In the genomic region with DNA sequence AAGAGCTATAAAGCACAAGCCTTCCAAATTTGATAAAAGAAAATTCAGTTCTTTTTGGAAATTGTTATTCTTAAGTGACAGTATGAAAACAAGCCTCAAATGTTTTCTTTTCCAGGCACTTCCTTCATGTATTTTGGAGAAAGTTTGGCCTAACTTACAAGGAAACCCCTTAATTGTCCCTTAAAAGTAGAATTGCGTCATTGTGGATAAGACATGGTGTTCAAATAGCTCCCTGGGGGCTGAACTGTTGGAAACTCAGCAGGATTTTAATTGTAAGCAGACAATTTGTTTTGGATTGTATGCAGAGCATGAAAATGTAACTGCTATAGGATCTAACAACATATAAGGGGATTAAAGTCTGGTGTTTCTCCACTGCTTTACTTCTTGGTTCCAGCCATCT, we compare ENCODE assay signal across 1 cellular context.
TF ChIP-seq lines count a peak whose summit lies in the region.

No MANE protein-coding gene starts in this region.

TF ChIP-seq in HEK293, 187 proteins besides CTCF, POLR2A, EP300 and RAD21 (continued from another document and continues in another):
- TF ChIP-seq, protein P1, sequence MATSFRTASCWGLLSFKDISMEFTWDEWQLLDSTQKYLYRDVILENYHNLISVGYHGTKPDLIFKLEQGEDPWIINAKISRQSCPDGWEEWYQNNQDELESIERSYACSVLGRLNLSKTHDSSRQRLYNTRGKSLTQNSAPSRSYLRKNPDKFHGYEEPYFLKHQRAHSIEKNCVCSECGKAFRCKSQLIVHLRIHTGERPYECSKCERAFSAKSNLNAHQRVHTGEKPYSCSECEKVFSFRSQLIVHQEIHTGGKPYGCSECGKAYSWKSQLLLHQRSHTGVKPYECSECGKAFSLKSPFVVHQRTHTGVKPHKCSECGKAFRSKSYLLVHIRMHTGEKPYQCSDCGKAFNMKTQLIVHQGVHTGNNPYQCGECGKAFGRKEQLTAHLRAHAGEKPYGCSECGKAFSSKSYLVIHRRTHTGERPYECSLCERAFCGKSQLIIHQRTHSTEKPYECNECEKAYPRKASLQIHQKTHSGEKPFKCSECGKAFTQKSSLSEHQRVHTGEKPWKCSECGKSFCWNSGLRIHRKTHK (tag by site-specific recombination; IDR thresholded peaks at IDR 0.05) = no peak
- TF ChIP-seq, protein P2, sequence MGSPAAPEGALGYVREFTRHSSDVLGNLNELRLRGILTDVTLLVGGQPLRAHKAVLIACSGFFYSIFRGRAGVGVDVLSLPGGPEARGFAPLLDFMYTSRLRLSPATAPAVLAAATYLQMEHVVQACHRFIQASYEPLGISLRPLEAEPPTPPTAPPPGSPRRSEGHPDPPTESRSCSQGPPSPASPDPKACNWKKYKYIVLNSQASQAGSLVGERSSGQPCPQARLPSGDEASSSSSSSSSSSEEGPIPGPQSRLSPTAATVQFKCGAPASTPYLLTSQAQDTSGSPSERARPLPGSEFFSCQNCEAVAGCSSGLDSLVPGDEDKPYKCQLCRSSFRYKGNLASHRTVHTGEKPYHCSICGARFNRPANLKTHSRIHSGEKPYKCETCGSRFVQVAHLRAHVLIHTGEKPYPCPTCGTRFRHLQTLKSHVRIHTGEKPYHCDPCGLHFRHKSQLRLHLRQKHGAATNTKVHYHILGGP (tag by site-specific recombination; IDR thresholded peaks at IDR 0.05) = peak; percentile 64
- TF ChIP-seq KLF7 (tag by site-specific recombination; IDR thresholded peaks at IDR 0.05; ENCODE audit: borderline replicate concordance) (no peak), KLF1 (tag by site-specific recombination; IDR thresholded peaks at IDR 0.05) (no peak), ZNF366 (tag by site-specific recombination; conservative IDR thresholded peaks at IDR 0.05) (peak; percentile 74), ZNF114 (tag by site-specific recombination; IDR thresholded peaks at IDR 0.05) (no peak), ZNF211 (tag by site-specific recombination; IDR thresholded peaks at IDR 0.05; ENCODE audit: low read depth) (no peak), OSR2 (tag by site-specific recombination; IDR thresholded peaks at IDR 0.05) (peak; percentile 84), ZNF175 (tag by site-specific recombination; IDR thresholded peaks at IDR 0.05) (no peak), WT1 (tag by site-specific recombination; IDR thresholded peaks at IDR 0.05) (peak; percentile 88), ZNF169 (tag by site-specific recombination; IDR thresholded peaks at IDR 0.05) (no peak), ZNF184 (tag by site-specific recombination; IDR thresholded peaks at IDR 0.05) (0 out of 2 replicates have a peak, but pooled peaks have one; percentile 51), ZNF621 (tag by site-specific recombination; IDR thresholded peaks at IDR 0.05) (no peak), ZNF155 (tag by site-specific recombination; IDR thresholded peaks at IDR 0.05) (no peak), ZNF623 (tag by site-specific recombination; IDR thresholded peaks at IDR 0.05) (no peak), SCRT1 (tag by site-specific recombination; IDR thresholded peaks at IDR 0.05; ENCODE audit: borderline replicate concordance) (no peak; the same call in 1 of the 2 replicates), TCF7L2 (IDR thresholded peaks at IDR 0.05; ENCODE audit: borderline replicate concordance, low read depth, low read length) (peak; percentile 66; the same call in 1 of the 2 replicates), ZSCAN23 (tag by site-specific recombination; IDR thresholded peaks at IDR 0.05) (peak; percentile 44; the same call in 1 of the 2 replicates), ZNF423 (tag by site-specific recombination; IDR thresholded peaks at IDR 0.05) (peak; percentile 68), ZSCAN30 (tag by site-specific recombination; IDR thresholded peaks at IDR 0.05) (peak; percentile 75), ZNF529 (tag by site-specific recombination; IDR thresholded peaks at IDR 0.05; ENCODE audit: insufficient replicate concordance) (peak; percentile 30), PRDM1 (tag by site-specific recombination; IDR thresholded peaks at IDR 0.05) (no peak), ZNF10 (tag by site-specific recombination; IDR thresholded peaks at IDR 0.05) (peak; percentile 46; the same call in 1 of the 2 replicates), HOXC10 (CRISPR knock-in tag; IDR thresholded peaks at IDR 0.05) (no peak), IKZF3 (tag by site-specific recombination; IDR thresholded peaks at IDR 0.05) (peak; percentile 58; the same call in 1 of the 2 replicates), OVOL3 (tag by site-specific recombination; IDR thresholded peaks at IDR 0.05) (peak; percentile 65; the same call in 1 of the 2 replicates), FEZF1 (tag by site-specific recombination; IDR thresholded peaks at IDR 0.05) (peak; percentile 79), BCL11A (tag by site-specific recombination; IDR thresholded peaks at IDR 0.05; ENCODE audit: low read depth) (0 out of 2 replicates have a peak, but pooled peaks have one; percentile 40), ZNF76 (tag by site-specific recombination; IDR thresholded peaks at IDR 0.05; ENCODE audit: borderline replicate concordance, low read depth) (peak; percentile 37; the same call in 1 of the 2 replicates), GLIS1 (tag by site-specific recombination; IDR thresholded peaks at IDR 0.05) (0 out of 2 replicates have a peak, but pooled peaks have one; percentile 39), ZNF660 (tag by site-specific recombination; IDR thresholded peaks at IDR 0.05) (0 out of 2 replicates have a peak, but pooled peaks have one; percentile 25), ZNF747 (tag by site-specific recombination; IDR thresholded peaks at IDR 0.05) (no peak), ZXDB (tag by site-specific recombination; IDR thresholded peaks at IDR 0.05) (peak; percentile 71; the same call in 1 of the 2 replicates), MEIS1 (CRISPR knock-in tag; IDR thresholded peaks at IDR 0.05; ENCODE audit: borderline replicate concordance) (no peak), ZNF335 (tag by site-specific recombination; conservative IDR thresholded peaks at IDR 0.05) (0 out of 2 replicates have a peak, but pooled peaks have one; percentile 40), GLIS2 (tag by site-specific recombination; IDR thresholded peaks at IDR 0.05) (no peak), ZNF2 (tag by site-specific recombination; IDR thresholded peaks at IDR 0.05) (peak; percentile 69; the same call in 1 of the 2 replicates), ZNF221 (tag by site-specific recombination; IDR thresholded peaks at IDR 0.05; ENCODE audit: borderline replicate concordance) (no peak), GLI2 (tag by site-specific recombination; IDR thresholded peaks at IDR 0.05; ENCODE audit: borderline replicate concordance, low read depth) (peak; percentile 90), ZNF654 (tag by site-specific recombination; IDR thresholded peaks at IDR 0.05; ENCODE audit: low read depth) (no peak), ZNF776 (tag by site-specific recombination; IDR thresholded peaks at IDR 0.05; ENCODE audit: borderline replicate concordance) (no peak), ZNF658 (tag by site-specific recombination; IDR thresholded peaks at IDR 0.05) (no peak), ZBTB17 (tag by site-specific recombination; IDR thresholded peaks at IDR 0.05) (peak; percentile 67), REPIN1 (tag by site-specific recombination; IDR thresholded peaks at IDR 0.05; ENCODE audit: low read depth) (no peak), ZNF585B (tag by site-specific recombination; IDR thresholded peaks at IDR 0.05) (no peak)
- TF ChIP-seq, protein P3, sequence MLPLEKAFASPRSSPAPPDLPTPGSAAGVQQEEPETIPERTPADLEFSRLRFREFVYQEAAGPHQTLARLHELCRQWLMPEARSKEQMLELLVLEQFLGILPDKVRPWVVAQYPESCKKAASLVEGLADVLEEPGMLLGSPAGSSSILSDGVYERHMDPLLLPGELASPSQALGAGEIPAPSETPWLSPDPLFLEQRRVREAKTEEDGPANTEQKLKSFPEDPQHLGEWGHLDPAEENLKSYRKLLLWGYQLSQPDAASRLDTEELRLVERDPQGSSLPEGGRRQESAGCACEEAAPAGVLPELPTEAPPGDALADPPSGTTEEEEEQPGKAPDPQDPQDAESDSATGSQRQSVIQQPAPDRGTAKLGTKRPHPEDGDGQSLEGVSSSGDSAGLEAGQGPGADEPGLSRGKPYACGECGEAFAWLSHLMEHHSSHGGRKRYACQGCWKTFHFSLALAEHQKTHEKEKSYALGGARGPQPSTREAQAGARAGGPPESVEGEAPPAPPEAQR (tag by site-specific recombination; IDR thresholded peaks at IDR 0.05) = no peak
- TF ChIP-seq, protein P4, sequence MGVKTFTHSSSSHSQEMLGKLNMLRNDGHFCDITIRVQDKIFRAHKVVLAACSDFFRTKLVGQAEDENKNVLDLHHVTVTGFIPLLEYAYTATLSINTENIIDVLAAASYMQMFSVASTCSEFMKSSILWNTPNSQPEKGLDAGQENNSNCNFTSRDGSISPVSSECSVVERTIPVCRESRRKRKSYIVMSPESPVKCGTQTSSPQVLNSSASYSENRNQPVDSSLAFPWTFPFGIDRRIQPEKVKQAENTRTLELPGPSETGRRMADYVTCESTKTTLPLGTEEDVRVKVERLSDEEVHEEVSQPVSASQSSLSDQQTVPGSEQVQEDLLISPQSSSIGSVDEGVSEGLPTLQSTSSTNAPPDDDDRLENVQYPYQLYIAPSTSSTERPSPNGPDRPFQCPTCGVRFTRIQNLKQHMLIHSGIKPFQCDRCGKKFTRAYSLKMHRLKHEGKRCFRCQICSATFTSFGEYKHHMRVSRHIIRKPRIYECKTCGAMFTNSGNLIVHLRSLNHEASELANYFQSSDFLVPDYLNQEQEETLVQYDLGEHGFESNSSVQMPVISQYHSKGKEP (tag by site-specific recombination; IDR thresholded peaks at IDR 0.05) = peak; percentile 80; the same call in 1 of the 2 replicates
- TF ChIP-seq, protein P5, sequence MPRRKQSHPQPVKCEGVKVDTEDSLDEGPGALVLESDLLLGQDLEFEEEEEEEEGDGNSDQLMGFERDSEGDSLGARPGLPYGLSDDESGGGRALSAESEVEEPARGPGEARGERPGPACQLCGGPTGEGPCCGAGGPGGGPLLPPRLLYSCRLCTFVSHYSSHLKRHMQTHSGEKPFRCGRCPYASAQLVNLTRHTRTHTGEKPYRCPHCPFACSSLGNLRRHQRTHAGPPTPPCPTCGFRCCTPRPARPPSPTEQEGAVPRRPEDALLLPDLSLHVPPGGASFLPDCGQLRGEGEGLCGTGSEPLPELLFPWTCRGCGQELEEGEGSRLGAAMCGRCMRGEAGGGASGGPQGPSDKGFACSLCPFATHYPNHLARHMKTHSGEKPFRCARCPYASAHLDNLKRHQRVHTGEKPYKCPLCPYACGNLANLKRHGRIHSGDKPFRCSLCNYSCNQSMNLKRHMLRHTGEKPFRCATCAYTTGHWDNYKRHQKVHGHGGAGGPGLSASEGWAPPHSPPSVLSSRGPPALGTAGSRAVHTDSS (tag by site-specific recombination; IDR thresholded peaks at IDR 0.05) = no peak
- TF ChIP-seq, protein P6, sequence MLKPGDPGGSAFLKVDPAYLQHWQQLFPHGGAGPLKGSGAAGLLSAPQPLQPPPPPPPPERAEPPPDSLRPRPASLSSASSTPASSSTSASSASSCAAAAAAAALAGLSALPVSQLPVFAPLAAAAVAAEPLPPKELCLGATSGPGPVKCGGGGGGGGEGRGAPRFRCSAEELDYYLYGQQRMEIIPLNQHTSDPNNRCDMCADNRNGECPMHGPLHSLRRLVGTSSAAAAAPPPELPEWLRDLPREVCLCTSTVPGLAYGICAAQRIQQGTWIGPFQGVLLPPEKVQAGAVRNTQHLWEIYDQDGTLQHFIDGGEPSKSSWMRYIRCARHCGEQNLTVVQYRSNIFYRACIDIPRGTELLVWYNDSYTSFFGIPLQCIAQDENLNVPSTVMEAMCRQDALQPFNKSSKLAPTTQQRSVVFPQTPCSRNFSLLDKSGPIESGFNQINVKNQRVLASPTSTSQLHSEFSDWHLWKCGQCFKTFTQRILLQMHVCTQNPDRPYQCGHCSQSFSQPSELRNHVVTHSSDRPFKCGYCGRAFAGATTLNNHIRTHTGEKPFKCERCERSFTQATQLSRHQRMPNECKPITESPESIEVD (tag by site-specific recombination; IDR thresholded peaks at IDR 0.05) = peak; percentile 97
- TF ChIP-seq, protein P7, sequence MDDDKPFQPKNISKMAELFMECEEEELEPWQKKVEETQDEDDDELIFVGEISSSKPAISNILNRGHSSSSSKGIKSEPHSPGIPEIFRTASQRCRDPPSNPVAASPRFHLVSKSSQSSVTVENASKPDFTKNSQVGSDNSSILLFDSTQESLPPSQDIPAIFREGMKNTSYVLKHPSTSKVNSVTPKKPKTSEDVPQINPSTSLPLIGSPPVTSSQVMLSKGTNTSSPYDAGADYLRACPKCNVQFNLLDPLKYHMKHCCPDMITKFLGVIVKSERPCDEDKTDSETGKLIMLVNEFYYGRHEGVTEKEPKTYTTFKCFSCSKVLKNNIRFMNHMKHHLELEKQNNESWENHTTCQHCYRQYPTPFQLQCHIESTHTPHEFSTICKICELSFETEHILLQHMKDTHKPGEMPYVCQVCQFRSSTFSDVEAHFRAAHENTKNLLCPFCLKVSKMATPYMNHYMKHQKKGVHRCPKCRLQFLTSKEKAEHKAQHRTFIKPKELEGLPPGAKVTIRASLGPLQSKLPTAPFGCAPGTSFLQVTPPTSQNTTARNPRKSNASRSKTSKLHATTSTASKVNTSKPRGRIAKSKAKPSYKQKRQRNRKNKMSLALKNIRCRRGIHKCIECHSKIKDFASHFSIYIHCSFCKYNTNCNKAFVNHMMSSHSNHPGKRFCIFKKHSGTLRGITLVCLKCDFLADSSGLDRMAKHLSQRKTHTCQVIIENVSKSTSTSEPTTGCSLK (tag by site-specific recombination; IDR thresholded peaks at IDR 0.05) = no peak
- TF ChIP-seq, protein P8, sequence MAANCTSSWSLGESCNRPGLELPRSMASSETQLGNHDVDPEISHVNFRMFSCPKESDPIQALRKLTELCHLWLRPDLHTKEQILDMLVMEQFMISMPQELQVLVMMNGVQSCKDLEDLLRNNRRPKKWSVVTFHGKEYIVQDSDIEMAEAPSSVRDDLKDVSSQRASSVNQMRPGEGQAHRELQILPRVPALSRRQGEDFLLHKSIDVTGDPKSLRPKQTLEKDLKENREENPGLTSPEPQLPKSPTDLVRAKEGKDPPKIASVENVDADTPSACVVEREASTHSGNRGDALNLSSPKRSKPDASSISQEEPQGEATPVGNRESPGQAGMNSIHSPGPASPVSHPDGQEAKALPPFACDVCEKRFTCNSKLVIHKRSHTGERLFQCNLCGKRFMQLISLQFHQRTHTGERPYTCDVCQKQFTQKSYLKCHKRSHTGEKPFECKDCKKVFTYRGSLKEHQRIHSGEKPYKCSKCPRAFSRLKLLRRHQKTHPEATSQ (tag by site-specific recombination; IDR thresholded peaks at IDR 0.05) = no peak
